ENCODE assay signal across 1 cellular context in genomic region chr3:180631317-180631716, GRCh38.
TF ChIP-seq lines count a peak whose summit lies in the region.

No MANE protein-coding gene starts in this region.

TF ChIP-seq in H1, 55 proteins besides CTCF, POLR2A, EP300 and RAD21:
- TF ChIP-seq HDAC2 (IDR thresholded peaks at IDR 0.05; ENCODE audit: borderline replicate concordance in 1 of 2, low read depth in 2 of 2, low read length in 2 of 2) = no peak
- TF ChIP-seq EGR1 (IDR thresholded peaks at IDR 0.05; ENCODE audit: borderline replicate concordance, low read depth, low read length) = no peak
- TF ChIP-seq TCF12 (IDR thresholded peaks at IDR 0.05; ENCODE audit: low read depth, low read length) = no peak
- TF ChIP-seq HDAC6 (IDR thresholded peaks at IDR 0.05; ENCODE audit: low read depth, low read length) = no peak
- TF ChIP-seq CTBP2 (IDR thresholded peaks at IDR 0.05; ENCODE audit: borderline replicate concordance, insufficient read depth, insufficient read length, low read length) = no peak
- TF ChIP-seq KDM1A (IDR thresholded peaks at IDR 0.05; ENCODE audit: borderline replicate concordance, low read length) = no peak
- TF ChIP-seq, protein P1, sequence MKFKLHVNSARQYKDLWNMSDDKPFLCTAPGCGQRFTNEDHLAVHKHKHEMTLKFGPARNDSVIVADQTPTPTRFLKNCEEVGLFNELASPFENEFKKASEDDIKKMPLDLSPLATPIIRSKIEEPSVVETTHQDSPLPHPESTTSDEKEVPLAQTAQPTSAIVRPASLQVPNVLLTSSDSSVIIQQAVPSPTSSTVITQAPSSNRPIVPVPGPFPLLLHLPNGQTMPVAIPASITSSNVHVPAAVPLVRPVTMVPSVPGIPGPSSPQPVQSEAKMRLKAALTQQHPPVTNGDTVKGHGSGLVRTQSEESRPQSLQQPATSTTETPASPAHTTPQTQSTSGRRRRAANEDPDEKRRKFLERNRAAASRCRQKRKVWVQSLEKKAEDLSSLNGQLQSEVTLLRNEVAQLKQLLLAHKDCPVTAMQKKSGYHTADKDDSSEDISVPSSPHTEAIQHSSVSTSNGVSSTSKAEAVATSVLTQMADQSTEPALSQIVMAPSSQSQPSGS (IDR thresholded peaks at IDR 0.05; ENCODE audit: low read length) = no peak
- no peak for TF ChIP-seq JUND (IDR thresholded peaks at IDR 0.05; ENCODE audit: low read length)
- TF ChIP-seq BRCA1 (IDR thresholded peaks at IDR 0.05; ENCODE audit: low read depth, low read length) = no peak
- TF ChIP-seq JUN (IDR thresholded peaks at IDR 0.05; ENCODE audit: low read depth, low read length) = no peak
- no peak for TF ChIP-seq TAF7 (optimal IDR thresholded peaks at IDR 0.05; ENCODE audit: borderline replicate concordance, low read depth, low read length)
- no peak for TF ChIP-seq CBX8 (IDR thresholded peaks at IDR 0.05; ENCODE audit: borderline replicate concordance, low read depth, low read length)
- TF ChIP-seq RNF2 (IDR thresholded peaks at IDR 0.05; ENCODE audit: borderline replicate concordance, low read depth, low read length, missing control alignments, poor library complexity, severe bottlenecking) = no peak
TF ChIP-seq in H1: peak in this region for 0.
